In genomic region chr13:50511877-50512332, GRCh38 we compare ENCODE assay signal across 8 cellular contexts.
A peak's percentile ranks its signal among the peaks of the same experiment; 100 is the strongest.
DNase-seq lines count a peak whose midpoint lies in the region; ATAC-seq and TF ChIP-seq lines count a peak whose summit lies in the region.

No MANE protein-coding gene starts in this region.

- POLR2A ChIA-PET in naive thymus-derived CD4-positive, alpha-beta T cell (lab: Charles Lee): interaction anchor here (0.6 to 1.0 kb wide), 2 partner anchors 14 to 282 kb away, joined by 3 read pairs; no protein-coding TSS in a partner anchor

- intact Hi-C loops in naive thymus-derived CD4-positive, alpha-beta T cell (cut with micrococcal nuclease): loop anchor here (1.0 to 10.0 kb wide), 5 partner anchors 12 to 515 kb away; partner anchors contain the start of gene TRIM13 (in 1 of the 2)
- intact Hi-C loops in activated CD4-positive, alpha-beta T cell treated with anti-CD3 and anti-CD28 coated beads, Interleukin-2, amount 10 ng/mL, durations not matched to agents 24 days and 14 days (cut with micrococcal nuclease): no loop called here

- CTCF ChIA-PET in naive thymus-derived CD4-positive, alpha-beta T cell (lab: Charles Lee): no interaction called here

- peaks cover 0 to 3% (median 0%) of the 10 kb centered on the region in 7 donors for H3K4me1 Mint-ChIP-seq in naive thymus-derived CD4-positive, alpha-beta T cell
- no peaks in the 10 kb centered on the region for H3K4me1 Mint-ChIP-seq in activated CD4-positive, alpha-beta T cell treated with anti-CD3 and anti-CD28 coated beads, Interleukin-2, amount 10 ng/mL, durations not matched to agents 24 days and 14 days

- H3K4me3 ChIP-seq in naive thymus-derived CD4-positive, alpha-beta T cell (ENCODE audit: low read length): peak overlapping the region; percentile 22

- H3K9me3 ChIP-seq in naive thymus-derived CD4-positive, alpha-beta T cell (ENCODE audit: control insufficient read depth in 2 of 3, low read length in 3 of 3): no peaks in the 10 kb centered on the region

- DNase-seq in naive thymus-derived CD4-positive, alpha-beta T cell: no peak
- no peak for DNase-seq in activated CD4-positive, alpha-beta T cell treated with anti-CD3 and anti-CD28 coated beads, Interleukin-2, amount 10 ng/mL, durations not matched to agents 24 days and 14 days
- DNase-seq in NCI-H510A treated with DMSO at 0.1 percent for 48 hours (lab: John Stamatoyannopoulos, UW) (no peak), NCI-H345 (lab: John Stamatoyannopoulos, UW) (no peak), NCI-H774 (lab: John Stamatoyannopoulos, UW) (no peak)

- peaks cover 0 to 9% (median 4%) of the 10 kb centered on the region in 11 donors for H3K9me3 Mint-ChIP-seq in naive thymus-derived CD4-positive, alpha-beta T cell
- H3K9me3 Mint-ChIP-seq in activated CD4-positive, alpha-beta T cell treated with anti-CD3 and anti-CD28 coated beads, Interleukin-2, amount 10 ng/mL, durations not matched to agents 24 days and 14 days: peaks cover 4% of the 10 kb centered on the region

- H3K27ac Mint-ChIP-seq in naive thymus-derived CD4-positive, alpha-beta T cell: no peak overlapping the region
- no peak overlapping the region for H3K27ac Mint-ChIP-seq in activated CD4-positive, alpha-beta T cell treated with anti-CD3 and anti-CD28 coated beads, Interleukin-2, amount 10 ng/mL, durations not matched to agents 24 days and 14 days

- TF ChIP-seq CTCF in VCaP (conservative IDR thresholded peaks at IDR 0.05): no peak

- peaks cover 0 to 7% (median 0%) of the 10 kb centered on the region in 5 donors for H3K27me3 Mint-ChIP-seq in naive thymus-derived CD4-positive, alpha-beta T cell
- H3K27me3 Mint-ChIP-seq in activated CD4-positive, alpha-beta T cell treated with anti-CD3 and anti-CD28 coated beads, Interleukin-2, amount 10 ng/mL, durations not matched to agents 24 days and 14 days: peaks cover 2% of the 10 kb centered on the region

- H3K27me3 ChIP-seq in naive thymus-derived CD4-positive, alpha-beta T cell (ENCODE audit: control insufficient read depth in 2 of 2, insufficient read depth in 2 of 2, low read length in 2 of 2): no peaks in the 10 kb centered on the region

- H3K27ac ChIP-seq in VCaP: peak overlapping the region; percentile 90
- H3K27ac ChIP-seq in naive thymus-derived CD4-positive, alpha-beta T cell (ENCODE audit: low read depth, low read length): peak overlapping the region; percentile 34

- peak; percentile 38 for ATAC-seq in GM19372 (IDR thresholded peaks at IDR 0.05; ENCODE audit: low read depth, unreplicated experiment)
- ATAC-seq in HG03159 (IDR thresholded peaks at IDR 0.05; ENCODE audit: unreplicated experiment): peak; percentile 57
- peak; percentile 64 for ATAC-seq in naive thymus-derived CD4-positive, alpha-beta T cell

- H3K36me3 ChIP-seq in naive thymus-derived CD4-positive, alpha-beta T cell (ENCODE audit: control insufficient read depth in 2 of 3, insufficient read depth in 3 of 3, low read length in 3 of 3): no peaks in the 10 kb centered on the region

- H3K4me3 Mint-ChIP-seq in naive thymus-derived CD4-positive, alpha-beta T cell: no peak overlapping the region
- no peak overlapping the region for H3K4me3 Mint-ChIP-seq in activated CD4-positive, alpha-beta T cell treated with anti-CD3 and anti-CD28 coated beads, Interleukin-2, amount 10 ng/mL, durations not matched to agents 24 days and 14 days

- H3K4me1 ChIP-seq in naive thymus-derived CD4-positive, alpha-beta T cell (ENCODE audit: control insufficient read depth in 2 of 2, insufficient read depth in 2 of 2, low read length in 2 of 2): peaks cover 15 to 16% of the 10 kb centered on the region in 2 donors

- H3K36me3 Mint-ChIP-seq in naive thymus-derived CD4-positive, alpha-beta T cell: no peaks in the 10 kb centered on the region
- no peaks in the 10 kb centered on the region for H3K36me3 Mint-ChIP-seq in activated CD4-positive, alpha-beta T cell treated with anti-CD3 and anti-CD28 coated beads, Interleukin-2, amount 10 ng/mL, durations not matched to agents 24 days and 14 days (ENCODE audit: low read depth)
